Comparison of ENCODE assay signal across 10 cellular contexts in genomic region chr17:62892069-62892675, GRCh38.
DNase-seq lines count a peak whose midpoint lies in the region; ATAC-seq, FAIRE-seq and TF ChIP-seq lines count a peak whose summit lies in the region.
"Had no signal": no experiment of that assay in that cellular context is flagged by ENCODE, and none has a peak within 500 bp of the region (broad histone marks: within the 10 kb centered on the region; RNA-seq: fewer than 3 reads in every experiment).

No MANE protein-coding gene starts in this region.

- H3K9me3 ChIP-seq in GM23248 (ENCODE audit: low read depth) (no peaks in the 10 kb centered on the region), endothelial cell of umbilical vein (replicated peaks; ENCODE audit: control insufficient read depth, insufficient read depth, low read length) (no peaks in the 10 kb centered on the region), neutrophil (no peaks in the 10 kb centered on the region), suprapubic skin (no peaks in the 10 kb centered on the region)

- H3K9me1 ChIP-seq in endothelial cell of umbilical vein (replicated peaks; ENCODE audit: control insufficient read depth, extremely low read depth, insufficient read depth, low read length) = no peaks in the 10 kb centered on the region

- TF ChIP-seq POLR2A in endothelial cell of umbilical vein (IDR thresholded peaks at IDR 0.05; ENCODE audit: low read depth, low read length) = no peak
- TF ChIP-seq POLR2A in suprapubic skin (IDR thresholded peaks at IDR 0.05) = no peak

- ATAC-seq in HG03354 (IDR thresholded peaks at IDR 0.05; ENCODE audit: poor library complexity, severe bottlenecking, unreplicated experiment) = no peak

- intact Hi-C loops in endothelial cell of umbilical vein (cut with micrococcal nuclease) = loop anchor here (2.0 to 5.0 kb wide), 2 partner anchors 70 to 75 kb away; partner anchors contain the start of gene TANC2

- no peaks in the 10 kb centered on the region for H3K79me2 ChIP-seq in GM23248 (ENCODE audit: insufficient read depth)
- no peaks in the 10 kb centered on the region for H3K79me2 ChIP-seq in endothelial cell of umbilical vein (ENCODE audit: control insufficient read depth, insufficient read depth, low read length)

- no peak for TF ChIP-seq EP300 in suprapubic skin (IDR thresholded peaks at IDR 0.05)

- peaks cover 20% of the 10 kb centered on the region for H3F3A ChIP-seq in GM23248 (ENCODE audit: insufficient read depth)

- peaks cover 26% of the 10 kb centered on the region for H3K4me1 ChIP-seq in GM23248 (ENCODE audit: insufficient read depth)
- H3K4me1 ChIP-seq in endothelial cell of umbilical vein (ENCODE audit: control insufficient read depth, extremely low read depth, insufficient read depth, low read length) = peaks cover 31% of the 10 kb centered on the region
- peaks cover 57 to 60% of the 10 kb centered on the region in 2 experiments for H3K4me1 ChIP-seq in neutrophil (ENCODE audit: control insufficient read depth in 1 of 2, insufficient read depth in 1 of 2, low read depth in 1 of 2, low read length in 1 of 2)
- H3K4me1 ChIP-seq in suprapubic skin = peaks cover 21% of the 10 kb centered on the region

- TF ChIP-seq CTCF in endothelial cell of umbilical vein (IDR thresholded peaks at IDR 0.05; ENCODE audit: extremely low read depth in 1 of 2, insufficient read depth in 1 of 2, low read depth in 1 of 2, low read length in 2 of 2) (no peak), neutrophil (IDR thresholded peaks at IDR 0.05) (no peak), suprapubic skin (IDR thresholded peaks at IDR 0.05) (no peak)

- H3K4me2 ChIP-seq in GM23248 (ENCODE audit: unreplicated experiment) (peak overlapping the region; percentile 59), endothelial cell of umbilical vein (ENCODE audit: insufficient read depth, low read length) (peak overlapping the region; percentile 8)

- peak overlapping the region; percentile 26; the same call in 1 of the 2 replicates for H3K9ac ChIP-seq in GM23248
- no peak overlapping the region for H3K9ac ChIP-seq in endothelial cell of umbilical vein (replicated peaks; ENCODE audit: extremely low read depth, insufficient read depth, low read length)

- peak overlapping the region; percentile 67 for H2AFZ ChIP-seq in GM23248
- peak overlapping the region; percentile 53 for H2AFZ ChIP-seq in endothelial cell of umbilical vein (ENCODE audit: low read depth, low read length)

- FAIRE-seq in endothelial cell of umbilical vein (lab: Jason Lieb, UNC) = no peak

- BruUV-seq in endothelial cell of umbilical vein (replicated peaks; lab: Mats Ljungman, UMichigan) = no TSS peak

- H3K9me2 ChIP-seq in GM23248 (ENCODE audit: insufficient read depth) = no peaks in the 10 kb centered on the region

- in situ Hi-C loops in GM23248 (cut with MboI) = no loop called here

- H4K20me1 ChIP-seq in GM23248 (ENCODE audit: insufficient read depth) = no peaks in the 10 kb centered on the region
- H4K20me1 ChIP-seq in endothelial cell of umbilical vein (replicated peaks; ENCODE audit: control insufficient read depth, extremely low read depth, insufficient read depth, low read length) = no peaks in the 10 kb centered on the region

- DNase-seq in GM23248 (no peak), NCI-H2029 treated with DMSO at 0.1 percent for 48 hours (lab: John Stamatoyannopoulos, UW) (peak; percentile 5), endothelial cell of umbilical vein (ENCODE audit: low read depth, low spot score) (peak; percentile 44), HuH-7.5 (ENCODE audit: low spot score) (no peak), suprapubic skin (ENCODE audit: low spot score in 2 of 2) (no peak)
- DNase-seq: amniotic stem cell, DMS 273 treated with DMSO at 0.1 percent for 48 hours, naive B cell had no signal

- dilution Hi-C loops in endothelial cell of umbilical vein (cut with MboI; ENCODE audit: extremely low pct_ligation_motif_present, low sequenced_read_pairs) = no loop called here

- WGBS in GM23248 (ENCODE audit: low coverage in 1 of 2, low lambda C conversion rate in 2 of 2, missing lambda C conversion rate in 2 of 2), 2 experiments = 20 to 21% methylated on average over 3 of the region's 3 CpGs
- WGBS in suprapubic skin = 67% methylated on average over 3 of the region's 3 CpGs

- H3K36me3 ChIP-seq in GM23248 (ENCODE audit: low read depth) (no peaks in the 10 kb centered on the region), endothelial cell of umbilical vein (ENCODE audit: control insufficient read depth in 2 of 2, extremely low read depth in 1 of 2, insufficient read depth in 2 of 2, low read length in 2 of 2) (no peaks in the 10 kb centered on the region), neutrophil (no peaks in the 10 kb centered on the region), suprapubic skin (no peaks in the 10 kb centered on the region)

- no peak overlapping the region for H3K4me3 ChIP-seq in GM23248
- no peak overlapping the region for H3K4me3 ChIP-seq in endothelial cell of umbilical vein (replicated peaks in 1 of 3; ENCODE audit: insufficient read depth in 1 of 3, low read depth in 1 of 3, low read length in 3 of 3)
- peak overlapping the region in 1 of 2 experiments; percentile 48 for H3K4me3 ChIP-seq in neutrophil (ENCODE audit: low read depth in 1 of 2, low read length in 1 of 2)
- no peak overlapping the region for H3K4me3 ChIP-seq in suprapubic skin

- CTCF ChIA-PET in endothelial cell of umbilical vein (lab: Charles Lee) = interaction anchor here (0.6 to 1.8 kb wide), 4 partner anchors 8 to 339 kb away, joined by 3 to 6 read pairs (median 4); no protein-coding TSS in a partner anchor

- H3K27ac ChIP-seq in GM23248 (peak overlapping the region; percentile 64), endothelial cell of umbilical vein (ENCODE audit: insufficient read depth, low read depth, low read length) (peak overlapping the region; percentile 10), neutrophil (peak overlapping the region; percentile 89), suprapubic skin (no peak overlapping the region)

- POLR2A ChIA-PET in endothelial cell of umbilical vein (lab: Charles Lee) = no interaction called here

- H3K27me3 ChIP-seq in GM23248 (replicated peaks; ENCODE audit: insufficient read depth) (no peaks in the 10 kb centered on the region), endothelial cell of umbilical vein (ENCODE audit: control insufficient read depth in 2 of 2, insufficient read depth in 2 of 2, low read length in 2 of 2) (no peaks in the 10 kb centered on the region), neutrophil (no peaks in the 10 kb centered on the region), suprapubic skin (no peaks in the 10 kb centered on the region)

TF ChIP-seq in endothelial cell of umbilical vein, 7 proteins besides CTCF, POLR2A, EP300 and RAD21:
- no peak for TF ChIP-seq GATA2 (IDR thresholded peaks at IDR 0.05; ENCODE audit: insufficient read depth, insufficient read length, low read depth, low read length)
- TF ChIP-seq JUN (IDR thresholded peaks at IDR 0.05; ENCODE audit: borderline replicate concordance, insufficient read depth, insufficient read length, low read depth) = no peak
- TF ChIP-seq MYC (IDR thresholded peaks at IDR 0.05; ENCODE audit: low read depth, low read length) = no peak
- no peak for TF ChIP-seq FOS (IDR thresholded peaks at IDR 0.05; ENCODE audit: borderline replicate concordance, insufficient read depth, low read length)
- TF ChIP-seq EZH2 (IDR thresholded peaks at IDR 0.05; ENCODE audit: borderline replicate concordance, low read depth, low read length, severe bottlenecking) = no peak
- TF ChIP-seq MAX (IDR thresholded peaks at IDR 0.05; ENCODE audit: insufficient read depth, insufficient read length) = no peak
- no peak for TF ChIP-seq POLR2AphosphoS5 (IDR thresholded peaks at IDR 0.05; ENCODE audit: insufficient read depth, low read depth, low read length)

Comparison
In these comparisons a context has a peak if more than half of its experiments do, and no peak if none do; other contexts are left out.
1. DNase-seq: peak in NCI-H2029 treated with DMSO at 0.1 percent for 48 hours (single experiment) and endothelial cell of umbilical vein (single experiment); none in GM23248 (single experiment), HuH-7.5 (single experiment) and suprapubic skin (0 of 2).